1 cellular context compared by ENCODE assay signal in the genomic region with DNA sequence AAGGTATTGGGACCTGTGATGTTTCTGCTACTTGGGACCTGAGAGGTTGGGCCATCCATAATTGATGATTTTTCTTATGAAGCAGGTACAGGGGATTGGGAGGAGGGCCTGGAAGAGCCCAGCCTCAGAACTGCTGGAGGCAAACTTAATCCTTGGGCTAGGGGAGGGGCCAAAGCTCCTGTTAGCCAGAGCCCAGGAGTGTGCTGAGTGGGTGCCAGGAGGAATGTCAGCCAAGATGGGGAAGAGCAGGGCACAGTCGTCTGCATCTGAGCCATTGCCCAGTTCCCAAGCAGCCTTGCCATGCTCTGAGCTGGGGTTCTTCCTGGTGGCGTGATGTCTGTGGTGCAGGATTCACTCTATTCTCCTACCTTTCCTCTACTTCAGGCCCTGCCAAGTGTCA.
TF ChIP-seq lines count a peak whose summit lies in the region.

No MANE protein-coding gene starts in this region.

TF ChIP-seq in IMR-90, 13 proteins besides CTCF, POLR2A, EP300 and RAD21:
- TF ChIP-seq MAFK (IDR thresholded peaks at IDR 0.05; ENCODE audit: low read depth, low read length): no peak
- no peak for TF ChIP-seq SMC3 (IDR thresholded peaks at IDR 0.05; ENCODE audit: low read depth, low read length)
- no peak for TF ChIP-seq BHLHE40 (IDR thresholded peaks at IDR 0.05; ENCODE audit: low read depth, low read length)
- no peak for TF ChIP-seq CEBPB (IDR thresholded peaks at IDR 0.05; ENCODE audit: low read depth, low read length)
- TF ChIP-seq, protein P1, sequence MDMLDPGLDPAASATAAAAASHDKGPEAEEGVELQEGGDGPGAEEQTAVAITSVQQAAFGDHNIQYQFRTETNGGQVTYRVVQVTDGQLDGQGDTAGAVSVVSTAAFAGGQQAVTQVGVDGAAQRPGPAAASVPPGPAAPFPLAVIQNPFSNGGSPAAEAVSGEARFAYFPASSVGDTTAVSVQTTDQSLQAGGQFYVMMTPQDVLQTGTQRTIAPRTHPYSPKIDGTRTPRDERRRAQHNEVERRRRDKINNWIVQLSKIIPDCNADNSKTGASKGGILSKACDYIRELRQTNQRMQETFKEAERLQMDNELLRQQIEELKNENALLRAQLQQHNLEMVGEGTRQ (IDR thresholded peaks at IDR 0.05; ENCODE audit: low read depth, low read length): no peak
- TF ChIP-seq MXI1 (IDR thresholded peaks at IDR 0.05; ENCODE audit: borderline replicate concordance, low read depth, low read length): no peak
- TF ChIP-seq FOS (IDR thresholded peaks at IDR 0.05; ENCODE audit: low read depth, low read length): no peak
- TF ChIP-seq MAZ (IDR thresholded peaks at IDR 0.05; ENCODE audit: borderline replicate concordance, low read depth, low read length): no peak
- TF ChIP-seq CHD1 (IDR thresholded peaks at IDR 0.05; ENCODE audit: low read depth, low read length): no peak
- TF ChIP-seq RFX5 (IDR thresholded peaks at IDR 0.05; ENCODE audit: low read depth, low read length): no peak
- no peak for TF ChIP-seq NFE2L2 (IDR thresholded peaks at IDR 0.05; ENCODE audit: low read depth, low read length)
- no peak for TF ChIP-seq RCOR1 (IDR thresholded peaks at IDR 0.05; ENCODE audit: insufficient replicate concordance, low read length)
- TF ChIP-seq, protein P2, sequence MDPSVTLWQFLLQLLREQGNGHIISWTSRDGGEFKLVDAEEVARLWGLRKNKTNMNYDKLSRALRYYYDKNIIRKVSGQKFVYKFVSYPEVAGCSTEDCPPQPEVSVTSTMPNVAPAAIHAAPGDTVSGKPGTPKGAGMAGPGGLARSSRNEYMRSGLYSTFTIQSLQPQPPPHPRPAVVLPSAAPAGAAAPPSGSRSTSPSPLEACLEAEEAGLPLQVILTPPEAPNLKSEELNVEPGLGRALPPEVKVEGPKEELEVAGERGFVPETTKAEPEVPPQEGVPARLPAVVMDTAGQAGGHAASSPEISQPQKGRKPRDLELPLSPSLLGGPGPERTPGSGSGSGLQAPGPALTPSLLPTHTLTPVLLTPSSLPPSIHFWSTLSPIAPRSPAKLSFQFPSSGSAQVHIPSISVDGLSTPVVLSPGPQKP (IDR thresholded peaks at IDR 0.05; ENCODE audit: borderline replicate concordance, low read depth, low read length): no peak
TF ChIP-seq in IMR-90: peak in this region for 0.
